ENCODE assay signal across 13 cellular contexts in the genomic region with DNA sequence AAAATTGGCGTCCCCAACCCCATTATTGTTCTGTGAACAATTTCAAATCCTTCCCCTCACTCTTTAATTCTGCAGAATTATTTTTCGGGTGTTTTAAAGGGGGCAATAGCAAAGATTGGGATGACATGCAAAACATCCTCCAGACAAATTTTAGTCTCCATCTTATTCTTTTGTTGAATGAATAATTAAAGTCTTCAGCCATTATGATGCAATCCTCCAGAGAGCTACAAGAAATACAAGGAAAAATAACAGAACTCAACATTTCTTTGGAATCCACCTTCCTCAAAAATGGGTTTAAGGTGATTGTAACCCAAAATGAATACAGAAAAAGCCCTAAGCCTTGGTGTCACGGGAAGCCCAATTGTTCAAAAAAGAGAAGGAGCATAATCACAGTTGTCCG.
"Had no signal": no experiment of that assay in that cellular context is flagged by ENCODE, and none has a peak within 500 bp of the region (broad histone marks: within the 10 kb centered on the region; RNA-seq: fewer than 3 reads in every experiment).

No MANE protein-coding gene starts in this region.

- DNase-seq: activated CD4-positive, alpha-beta T cell treated with anti-CD3 and anti-CD28 coated beads for 1 hour; activated CD8-positive, alpha-beta memory T cell treated with anti-CD3 and anti-CD28 coated beads, Interleukin-2, amount 50 U/mL, for 48 hours; activated CD8-positive, alpha-beta T cell treated with anti-CD3 and anti-CD28 coated beads for 36 hours; activated naive CD4-positive, alpha-beta T cell treated with Interleukin-2 at 50 U/mL for 16 hours; caudate nucleus; cortex of kidney; effector memory CD4-positive, alpha-beta T cell; kidney glomerular epithelial cell; nephron progenitor cell; stimulated activated CD4-positive, alpha-beta T cell treated with anti-CD3 and anti-CD28 coated beads, Interleukin-2, amount 100 ng/mL, for 48 hours; stimulated activated CD8-positive, alpha-beta memory T cell treated with anti-CD3 and anti-CD28 coated beads, Interleukin-4, amount 100 ng/mL, for 48 hours; stimulated activated naive CD8-positive, alpha-beta T cell treated with anti-CD3 and anti-CD28 coated beads, Interleukin-15, Interleukin-2, amounts not matched to agents 100 U/mL and 50 U/mL, for 24 hours had no signal

- ATAC-seq: activated CD8-positive, alpha-beta T cell treated with anti-CD3 and anti-CD28 coated beads for 36 hours; stimulated activated naive CD8-positive, alpha-beta T cell treated with anti-CD3 and anti-CD28 coated beads, Interleukin-15, Interleukin-2, amounts not matched to agents 100 U/mL and 50 U/mL, for 24 hours had no signal

- H3K9me3 Mint-ChIP-seq: activated CD8-positive, alpha-beta T cell treated with anti-CD3 and anti-CD28 coated beads for 36 hours; activated T-helper 1 cell treated with anti-CD3 and anti-CD28 coated beads, Interleukin-12 subunit alpha, Interleukin-12 subunit beta, Interleukin-2, Interleukin-4 antibody, amounts not matched to agents 30 ng/mL and 10 ng/mL and 1 ng/mL, durations not matched to agents 14 hours and 24 hours and 36 hours; nephron progenitor cell had no signal

- H3K27ac Mint-ChIP-seq: activated CD8-positive, alpha-beta T cell treated with anti-CD3 and anti-CD28 coated beads for 36 hours; activated T-helper 1 cell treated with anti-CD3 and anti-CD28 coated beads, Interleukin-12 subunit alpha, Interleukin-12 subunit beta, Interleukin-2, Interleukin-4 antibody, amounts not matched to agents 30 ng/mL and 10 ng/mL and 1 ng/mL, durations not matched to agents 14 hours and 24 hours and 36 hours; nephron progenitor cell had no signal
